In the genomic region with DNA sequence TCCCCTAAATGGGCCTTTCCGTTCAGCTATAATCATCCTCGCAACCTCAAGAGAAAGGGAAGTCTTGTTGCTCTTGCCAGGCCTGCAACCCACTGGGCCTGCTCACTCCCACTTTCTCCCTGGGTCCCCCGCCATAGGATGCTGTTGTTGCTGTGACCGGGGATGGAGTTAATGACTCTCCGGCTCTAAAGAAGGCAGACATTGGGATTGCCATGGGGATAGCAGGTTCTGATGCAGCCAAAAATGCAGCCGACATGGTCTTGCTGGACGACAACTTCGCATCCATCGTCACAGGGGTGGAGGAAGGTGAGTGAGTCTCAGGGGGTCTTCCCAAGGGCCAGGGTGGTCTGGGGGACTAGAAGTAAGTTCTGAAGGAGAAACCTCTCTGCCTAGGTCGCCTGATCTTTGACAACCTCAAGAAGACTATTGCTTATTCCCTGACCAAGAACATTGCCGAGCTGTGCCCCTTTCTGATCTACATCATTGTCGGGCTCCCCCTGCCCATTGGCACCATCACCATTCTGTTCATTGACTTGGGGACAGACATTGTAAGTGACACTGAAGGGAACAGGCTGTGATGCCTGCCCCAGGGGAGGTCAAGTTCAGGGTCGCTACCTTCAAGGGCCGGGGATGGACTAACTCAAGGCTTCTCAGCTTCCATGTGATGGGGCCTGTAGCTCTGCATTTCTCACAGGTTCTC, we compare ENCODE assay signal across 28 cellular contexts. TPM values are rescaled to one million over a fixed set of nuclear protein-coding genes. Genes with fewer than 3 reads are reported as not detected.
DNase-seq lines count a peak whose midpoint lies in the region; ATAC-seq and TF ChIP-seq lines count a peak whose summit lies in the region.
"Had no signal": no experiment of that assay in that cellular context is flagged by ENCODE, and none has a peak within 500 bp of the region (broad histone marks: within the 10 kb centered on the region; RNA-seq: fewer than 3 reads in every experiment).

No MANE protein-coding gene starts in this region.

- no peak overlapping the region for H3K4ac ChIP-seq in trophoblast cell (ENCODE audit: low read depth, low read length)

- H3K4me2 ChIP-seq in Loucy (ENCODE audit: low read depth, low read length, poor library complexity, severe bottlenecking): peak overlapping the region; percentile 87
- H3K4me2 ChIP-seq in trophoblast cell (ENCODE audit: low read length): no peak overlapping the region
- H3K4me2 ChIP-seq: BLaER1 had no signal

- peak; percentile 71 for DNase-seq in mesenteric fat pad (ENCODE audit: low spot score)
- no peak for DNase-seq in trophoblast cell
- DNase-seq in sciatic nerve (ENCODE audit: low spot score): peak; percentile 39
- DNase-seq: 8988T; ACHN; BE2C; C1 segment of cervical spinal cord; CD4-positive, alpha-beta memory T cell; CD4-positive, CD25-positive, alpha-beta regulatory T cell; CD8-positive, alpha-beta memory T cell; COR-L47; DMS 273 treated with DMSO at 0.1 percent for 48 hours; DMS153; DMS53; DMS79; DND-41; EL had no signal

- H2AFZ ChIP-seq in Loucy (ENCODE audit: low read length) (no peak overlapping the region), trophoblast cell (ENCODE audit: insufficient read depth, low read length, poor library complexity) (no peak overlapping the region)

- no peak overlapping the region for H4K91ac ChIP-seq in trophoblast cell (ENCODE audit: low read depth, low read length)

- peaks cover 12% of the 10 kb centered on the region for H3F3A ChIP-seq in Loucy (ENCODE audit: low read depth)

- no peaks in the 10 kb centered on the region for H4K20me1 ChIP-seq in Loucy (ENCODE audit: insufficient read depth, low read length, poor library complexity, severe bottlenecking)
- H4K20me1 ChIP-seq: BLaER1 had no signal

- WGBS in trophoblast cell (ENCODE audit: extremely low coverage, insufficient coverage, insufficient read length): no CpG with 5 or more reads among the region's 14 CpGs

- no peaks in the 10 kb centered on the region for H3K9me2 ChIP-seq in Loucy (replicated peaks; ENCODE audit: low read depth, low read length)

- H3K79me1 ChIP-seq in trophoblast cell (ENCODE audit: low read length): no peaks in the 10 kb centered on the region

- intact Hi-C loops in sciatic nerve (cut with DNase I): no loop called here

- H3K4me3 ChIP-seq in Loucy (ENCODE audit: low read length, poor library complexity, severe bottlenecking) (no peak overlapping the region), trophoblast cell (ENCODE audit: low read depth, low read length) (no peak overlapping the region)
- H3K4me3 ChIP-seq: BLaER1, GM12878 had no signal

- H3K18ac ChIP-seq in trophoblast cell (ENCODE audit: low read length): no peak overlapping the region

- H3K27me3 ChIP-seq in Loucy (ENCODE audit: insufficient read depth, low read length, poor library complexity, severe bottlenecking) (no peaks in the 10 kb centered on the region), trophoblast cell (ENCODE audit: insufficient read depth, low read length) (no peaks in the 10 kb centered on the region)
- H3K27me3 ChIP-seq: BE2C, BLaER1 had no signal

- H4K8ac ChIP-seq in trophoblast cell (ENCODE audit: low read depth, low read length): no peak overlapping the region

- H4K12ac ChIP-seq in trophoblast cell (ENCODE audit: low read depth, low read length): peak overlapping the region; percentile 31

- H3K23ac ChIP-seq in trophoblast cell (ENCODE audit: low read length): no peak overlapping the region

- no peaks in the 10 kb centered on the region for H3K36me3 ChIP-seq in Loucy (ENCODE audit: insufficient read depth, low read length)
- no peaks in the 10 kb centered on the region for H3K36me3 ChIP-seq in trophoblast cell (ENCODE audit: control insufficient read depth in 1 of 2, insufficient read depth in 2 of 2, low read length in 2 of 2)
- H3K36me3 ChIP-seq: BE2C, BLaER1 had no signal

- no peak overlapping the region for H2AK5ac ChIP-seq in trophoblast cell (ENCODE audit: low read length)

- H3K9ac ChIP-seq in Loucy (ENCODE audit: low read depth, low read length, poor library complexity, severe bottlenecking): peak overlapping the region; percentile 75
- H3K9ac ChIP-seq in trophoblast cell (ENCODE audit: low read length): no peak overlapping the region
- H3K9ac ChIP-seq: BLaER1 had no signal

- no peak overlapping the region for H2BK12ac ChIP-seq in trophoblast cell (ENCODE audit: low read length)

- no peak overlapping the region for H2BK5ac ChIP-seq in trophoblast cell (ENCODE audit: low read depth, low read length, poor library complexity)

- ATAC-seq in sciatic nerve: no peak
- no peak for ATAC-seq in GM21526 (IDR thresholded peaks at IDR 0.05; ENCODE audit: low FRiP score, unreplicated experiment)
- ATAC-seq in GM21381 (IDR thresholded peaks at IDR 0.05; ENCODE audit: unreplicated experiment): no peak
- no peak for ATAC-seq in HG02840 (IDR thresholded peaks at IDR 0.05; ENCODE audit: low FRiP score, unreplicated experiment)
- ATAC-seq: GM12878 had no signal

- TF ChIP-seq CTCF in Loucy (conservative IDR thresholded peaks at IDR 0.05; ENCODE audit: low read length): no peak

- H3K9me3 ChIP-seq in Loucy (ENCODE audit: insufficient read depth, low read depth, low read length) (no peaks in the 10 kb centered on the region), trophoblast cell (ENCODE audit: insufficient read depth, low read depth, low read length) (no peaks in the 10 kb centered on the region)
- H3K9me3 ChIP-seq: BE2C, BLaER1 had no signal

- H3K4me1 ChIP-seq in Loucy (ENCODE audit: insufficient read depth, low read length, poor library complexity, severe bottlenecking) (peaks cover 60% of the 10 kb centered on the region), trophoblast cell (ENCODE audit: control insufficient read depth in 1 of 2, insufficient read depth in 2 of 2, low read length in 2 of 2) (no peaks in the 10 kb centered on the region)
- H3K4me1 ChIP-seq: BE2C had no signal

- H2BK120ac ChIP-seq in trophoblast cell (ENCODE audit: insufficient read depth, low read length, poor library complexity): no peak overlapping the region

- no peak overlapping the region for H3K27ac ChIP-seq in trophoblast cell (ENCODE audit: low read depth, low read length)
- H3K27ac ChIP-seq: BLaER1 had no signal

- H3K14ac ChIP-seq in trophoblast cell (ENCODE audit: low read length): no peak overlapping the region

- no peaks in the 10 kb centered on the region for H3K79me2 ChIP-seq in Loucy (ENCODE audit: insufficient read depth, low read length)
- no peaks in the 10 kb centered on the region for H3K79me2 ChIP-seq in trophoblast cell (ENCODE audit: control insufficient read depth, insufficient read depth, low read length, poor library complexity)

RNA-seq across cellular contexts. Expression of gene ATP12A, which starts 26.8 kb away (rescaled TPM):
- total RNA-seq in mesenteric fat pad (not detected), sciatic nerve (not detected)
- polyA plus RNA-seq in trophoblast cell (2013): 3.2 and 4.4 TPM in 2 replicates
- total RNA-seq: CD4-positive, alpha-beta memory T cell; G401 had no signal
- polyA plus RNA-seq: AG04450; CD14-positive monocyte; CD4-positive, alpha-beta memory T cell; CD8-positive, alpha-beta memory T cell had no signal

RNA-seq across cellular contexts. Expression of gene RNF17, which starts 56.9 kb away (rescaled TPM):
- 0.58 TPM for total RNA-seq in mesenteric fat pad
- polyA plus RNA-seq in trophoblast cell (2013): not detected in 2 replicates
- total RNA-seq in sciatic nerve: not detected
- total RNA-seq: A673; CD4-positive, alpha-beta memory T cell; CD4-positive, CD25-positive, alpha-beta regulatory T cell; CD8-positive, alpha-beta memory T cell; Daoy; G401; GM12878 had no signal
- polyA plus RNA-seq: CD14-positive monocyte; CD8-positive, alpha-beta memory T cell; GM12878 had no signal

Comparison
In these comparisons a context has a peak if more than half of its experiments do, and no peak if none do; other contexts are left out.
1. DNase-seq: peak in mesenteric fat pad (single experiment) and sciatic nerve (single experiment); none in trophoblast cell (0 of 2).